Comparison of ENCODE assay signal across 1 cellular context in the genomic region with DNA sequence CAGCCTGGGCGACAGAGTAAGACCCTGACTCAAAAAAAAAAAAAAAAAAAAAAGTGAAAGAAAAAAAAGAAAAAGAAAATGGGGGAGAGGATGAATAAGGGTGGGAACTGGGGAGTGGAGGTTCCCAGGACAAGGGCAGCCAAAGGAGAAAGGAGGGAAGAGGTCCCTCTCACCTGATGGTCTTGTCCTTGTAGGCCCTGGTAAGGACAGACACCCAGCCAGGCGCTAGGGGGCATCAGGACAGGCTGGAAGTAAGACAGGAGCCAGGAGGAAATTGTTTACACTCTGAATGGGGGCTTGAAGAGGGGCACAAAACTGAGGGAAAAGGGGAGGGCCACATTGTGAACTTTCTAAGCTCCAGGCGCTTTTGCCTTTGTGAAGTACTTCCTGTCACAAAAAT.
TF ChIP-seq lines count a peak whose summit lies in the region.

No MANE protein-coding gene starts in this region.

TF ChIP-seq in H1, 55 proteins besides CTCF, POLR2A, EP300 and RAD21:
- TF ChIP-seq CHD1 (IDR thresholded peaks at IDR 0.05; ENCODE audit: low read depth, low read length) (no peak), EGR1 (IDR thresholded peaks at IDR 0.05; ENCODE audit: borderline replicate concordance, low read depth, low read length) (no peak), HDAC2 (IDR thresholded peaks at IDR 0.05; ENCODE audit: borderline replicate concordance in 1 of 2, low read depth in 2 of 2, low read length in 2 of 2) (no peak), ASH2L (IDR thresholded peaks at IDR 0.05; ENCODE audit: low read length) (no peak), CTBP2 (IDR thresholded peaks at IDR 0.05; ENCODE audit: borderline replicate concordance, insufficient read depth, insufficient read length, low read length) (no peak), RNF2 (IDR thresholded peaks at IDR 0.05; ENCODE audit: borderline replicate concordance, low read depth, low read length, missing control alignments, poor library complexity, severe bottlenecking) (no peak), MAFK (IDR thresholded peaks at IDR 0.05; ENCODE audit: low read depth, low read length) (no peak), GTF2F1 (IDR thresholded peaks at IDR 0.05; ENCODE audit: borderline replicate concordance, low read depth, low read length) (no peak), SP2 (IDR thresholded peaks at IDR 0.05; ENCODE audit: low read length) (no peak), SIX5 (IDR thresholded peaks at IDR 0.05; ENCODE audit: low read depth, low read length) (no peak), CEBPB (IDR thresholded peaks at IDR 0.05; ENCODE audit: low read depth, low read length) (no peak), KDM5A (IDR thresholded peaks at IDR 0.05; ENCODE audit: low read length) (no peak), TEAD4 (IDR thresholded peaks at IDR 0.05; ENCODE audit: low read depth, low read length) (no peak)
- TF ChIP-seq, protein P1, sequence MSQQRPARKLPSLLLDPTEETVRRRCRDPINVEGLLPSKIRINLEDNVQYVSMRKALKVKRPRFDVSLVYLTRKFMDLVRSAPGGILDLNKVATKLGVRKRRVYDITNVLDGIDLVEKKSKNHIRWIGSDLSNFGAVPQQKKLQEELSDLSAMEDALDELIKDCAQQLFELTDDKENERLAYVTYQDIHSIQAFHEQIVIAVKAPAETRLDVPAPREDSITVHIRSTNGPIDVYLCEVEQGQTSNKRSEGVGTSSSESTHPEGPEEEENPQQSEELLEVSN (IDR thresholded peaks at IDR 0.05) = no peak
